In genomic region chr2:36618381-36618780, GRCh38 we compare ENCODE assay signal across 9 cellular contexts. TPM values are rescaled to one million over a fixed set of nuclear protein-coding genes. Genes with fewer than 3 reads are reported as not detected.
DNase-seq lines count a peak whose midpoint lies in the region; ATAC-seq and TF ChIP-seq lines count a peak whose summit lies in the region.
"Had no signal": no experiment of that assay in that cellular context is flagged by ENCODE, and none has a peak within 500 bp of the region (broad histone marks: within the 10 kb centered on the region; RNA-seq: fewer than 3 reads in every experiment).

No MANE protein-coding gene starts in this region.

- no peaks in the 10 kb centered on the region for H3K36me3 Mint-ChIP-seq in type B pancreatic cell

- peak; percentile 17 for DNase-seq in activated CD8-positive, alpha-beta memory T cell treated with anti-CD3 and anti-CD28 coated beads, Interleukin-2, amount 50 U/mL, for 4 hours
- no peak for DNase-seq in activated CD8-positive, alpha-beta memory T cell treated with anti-CD3 and anti-CD28 coated beads for 24 hours
- DNase-seq in NCI-H82 treated with DMSO at 0.1 percent for 48 hours (lab: John Stamatoyannopoulos, UW; ENCODE audit: unreplicated experiment) (peak; percentile 77), colonic mucosa (peak; percentile 31), mucosa of descending colon (peak in 1 of 3 donors; percentile 42), type B pancreatic cell (ENCODE audit: extremely low spot score, unreplicated experiment) (no peak)

- H3K9me3 ChIP-seq in colonic mucosa (no peaks in the 10 kb centered on the region), mucosa of descending colon (no peaks in the 10 kb centered on the region)

- peaks cover 15% of the 10 kb centered on the region for H3K4me1 Mint-ChIP-seq in type B pancreatic cell (ENCODE audit: unreplicated experiment)

- H3K9ac ChIP-seq in colonic mucosa (ENCODE audit: low read depth in 2 of 2, low read length in 2 of 2), result no peak overlapping the region

- H3K27ac Mint-ChIP-seq in type B pancreatic cell, result no peak overlapping the region
- H3K27ac Mint-ChIP-seq: stimulated activated naive CD8-positive, alpha-beta T cell treated with anti-CD3 and anti-CD28 coated beads, Interleukin-15, Interleukin-2, amounts not matched to agents 100 ng/mL and 50 ng/mL, for 24 hours had no signal

- no peaks in the 10 kb centered on the region for H3K27me3 ChIP-seq in colonic mucosa

- no peaks in the 10 kb centered on the region for H3K9me3 Mint-ChIP-seq in type B pancreatic cell
- H3K9me3 Mint-ChIP-seq: stimulated activated naive CD8-positive, alpha-beta T cell treated with anti-CD3 and anti-CD28 coated beads, Interleukin-15, Interleukin-2, amounts not matched to agents 100 ng/mL and 50 ng/mL, for 24 hours had no signal

- no peak overlapping the region for H3K27ac ChIP-seq in colonic mucosa

- intact Hi-C loops in colonic mucosa (cut with DNase I) (no loop called here), mucosa of descending colon (cut with DNase I, micrococcal nuclease) (no loop called here)

- no peaks in the 10 kb centered on the region for H3K27me3 Mint-ChIP-seq in type B pancreatic cell

- no peak overlapping the region for H3K4me3 Mint-ChIP-seq in type B pancreatic cell
- H3K4me3 Mint-ChIP-seq: stimulated activated naive CD8-positive, alpha-beta T cell treated with anti-CD3 and anti-CD28 coated beads, Interleukin-15, Interleukin-2, amounts not matched to agents 100 ng/mL and 50 ng/mL, for 24 hours had no signal

- H3K4me3 ChIP-seq in colonic mucosa (no peak overlapping the region), mucosa of descending colon (no peak overlapping the region)

- TF ChIP-seq CTCF in colonic mucosa (IDR thresholded peaks at IDR 0.05), result no peak
- TF ChIP-seq CTCF in mucosa of descending colon (IDR thresholded peaks at IDR 0.05), result no peak
- no peak for TF ChIP-seq CTCF in type B pancreatic cell (conservative IDR thresholded peaks at IDR 0.05)

- peak; percentile 99 for ATAC-seq in GM21367 (IDR thresholded peaks at IDR 0.05; ENCODE audit: unreplicated experiment)
- ATAC-seq in HG03457 (IDR thresholded peaks at IDR 0.05; ENCODE audit: unreplicated experiment), result peak; percentile 93
- ATAC-seq in mucosa of descending colon, result peak; percentile 75

- H3K4me1 ChIP-seq in colonic mucosa (no peaks in the 10 kb centered on the region), mucosa of descending colon (ENCODE audit: low read depth) (no peaks in the 10 kb centered on the region)

- no peaks in the 10 kb centered on the region for H3K36me3 ChIP-seq in colonic mucosa
- no peaks in the 10 kb centered on the region for H3K36me3 ChIP-seq in mucosa of descending colon (ENCODE audit: low read depth)

RNA-seq across cellular contexts. Expression of gene FEZ2, which starts 20.4 kb away (rescaled TPM):
- 10 to 100 TPM; 34.3 to 50.0 TPM for total RNA-seq in colonic mucosa
- 10 to 100 TPM; 47.5 to 63.3 (median 57.5) TPM for total RNA-seq in mucosa of descending colon
- total RNA-seq in type B pancreatic cell (ENCODE audit: low replicate concordance), result 29.9 and 34.4 TPM in 2 replicates

Comparison
In these comparisons a context has a peak if more than half of its experiments do, and no peak if none do; other contexts are left out.
1. DNase-seq: peak in activated CD8-positive, alpha-beta memory T cell treated with anti-CD3 and anti-CD28 coated beads, Interleukin-2, amount 50 U/mL, for 4 hours (single experiment), NCI-H82 treated with DMSO at 0.1 percent for 48 hours (single experiment) and colonic mucosa (single experiment); none in activated CD8-positive, alpha-beta memory T cell treated with anti-CD3 and anti-CD28 coated beads for 24 hours (single experiment) and type B pancreatic cell (single experiment).
2. Peak in every context shown above with its lines, with median percentiles within 50 percentile points of each other: ATAC-seq.